8 cellular contexts compared by ENCODE assay signal in the genomic region with DNA sequence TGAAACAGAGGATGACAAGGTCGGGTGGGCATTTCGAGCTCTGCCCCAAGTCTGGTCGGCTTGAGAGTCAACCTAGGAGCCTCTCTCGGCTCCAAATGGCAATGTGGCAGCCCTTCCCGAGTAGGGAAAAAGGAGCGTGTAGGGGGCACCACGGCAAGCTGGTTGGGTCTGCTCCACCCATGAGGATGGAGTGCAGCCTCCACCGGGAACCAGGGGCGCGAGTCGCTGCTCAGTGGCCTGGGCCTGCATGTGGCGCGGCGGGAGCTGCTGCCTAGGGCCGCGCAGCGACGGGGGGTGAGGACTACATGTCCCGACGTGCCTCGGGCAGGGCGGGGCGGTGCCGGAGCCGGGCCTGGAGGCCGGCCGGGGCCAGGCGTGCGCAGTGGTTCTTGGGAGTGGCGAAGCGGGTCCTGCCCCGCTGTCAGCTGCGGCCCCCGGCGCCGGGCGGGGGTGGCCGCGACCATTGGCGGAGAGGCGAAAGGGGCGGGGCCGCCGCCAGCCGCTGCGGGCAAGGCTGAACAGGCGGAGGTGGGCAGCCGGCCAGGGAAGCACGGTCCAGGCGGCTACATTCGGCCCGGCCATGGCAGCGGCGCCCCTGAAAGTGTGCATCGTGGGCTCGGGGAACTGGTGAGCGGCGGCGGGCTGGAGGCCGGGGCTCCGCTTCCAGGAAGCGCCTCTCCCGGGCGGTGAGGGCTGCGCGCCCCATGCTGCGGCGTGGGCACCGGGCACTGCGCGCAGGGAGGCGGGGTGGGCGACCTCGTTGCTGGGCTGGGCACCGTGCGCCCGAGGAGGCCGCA. TPM values are rescaled to one million over a fixed set of nuclear protein-coding genes. Genes with fewer than 3 reads are reported as not detected.
DNase-seq lines count a peak whose midpoint lies in the region; ATAC-seq, FAIRE-seq and TF ChIP-seq lines count a peak whose summit lies in the region.

Gene GPD1L (plus strand): TSS at position 489 of the 797 bp plus-strand sequence. CDS start 92 bp downstream, at position 581.

- DNase-seq in NCI-H1930 (lab: John Stamatoyannopoulos, UW) = peak; percentile 72 to 85
- DNase-seq in T-helper 22 cell (ENCODE audit: low read depth) = peak; percentile 86
- peak; percentile 83 for DNase-seq in astrocyte (ENCODE audit: low read depth)
- peak; percentile 90 for DNase-seq in hepatic stellate cell (ENCODE audit: low spot score)
- DNase-seq in vagina (ENCODE audit: extremely low spot score in 2 of 2) = peak; percentile 95 to 96

- peak; percentile 99 for ATAC-seq in GM18505 (IDR thresholded peaks at IDR 0.05; ENCODE audit: unreplicated experiment)
- ATAC-seq in HG02973 (IDR thresholded peaks at IDR 0.05; ENCODE audit: unreplicated experiment) = peak; percentile 100

- H3K9me3 ChIP-seq in astrocyte (ENCODE audit: insufficient read depth, low read depth, low read length) (peaks cover 3% of the 10 kb centered on the region), vagina (peaks cover 5% of the 10 kb centered on the region)

- intact Hi-C loops in vagina (cut with DNase I) = no loop called here

- H3K27me3 ChIP-seq in astrocyte (ENCODE audit: insufficient read depth, low read length) = no peaks in the 10 kb centered on the region
- no peaks in the 10 kb centered on the region for H3K27me3 ChIP-seq in rectal smooth muscle tissue (ENCODE audit: control insufficient read depth, insufficient read depth, low read length)
- no peaks in the 10 kb centered on the region for H3K27me3 ChIP-seq in vagina

- peaks cover 21% of the 10 kb centered on the region for H3K27me3 Mint-ChIP-seq in astrocyte (ENCODE audit: low read depth, unreplicated experiment)

- peaks cover 6% of the 10 kb centered on the region for H3K4me1 Mint-ChIP-seq in astrocyte (ENCODE audit: low read depth, unreplicated experiment)

- no peaks in the 10 kb centered on the region for H3K36me3 Mint-ChIP-seq in astrocyte (ENCODE audit: low read depth, unreplicated experiment)

- H3K27ac ChIP-seq in astrocyte (ENCODE audit: low read depth, low read length) (no peak within 1 kb of the TSS), rectal smooth muscle tissue (ENCODE audit: low read depth, low read length) (peak within 1 kb of the TSS; percentile 64), vagina (peak within 1 kb of the TSS; percentile 65)

- TF ChIP-seq POLR2A in GM18505 (IDR thresholded peaks at IDR 0.05; ENCODE audit: borderline replicate concordance, extremely low read depth, insufficient read depth, insufficient read length) (peak; percentile 50), vagina (IDR thresholded peaks at IDR 0.05) (no peak)

- no peak for FAIRE-seq in astrocyte (lab: Jason Lieb, UNC)

- peak within 1 kb of the TSS; percentile 64 for H3K4me3 ChIP-seq in astrocyte (ENCODE audit: insufficient read depth, low read depth, low read length)
- peak within 1 kb of the TSS; percentile 79 for H3K4me3 ChIP-seq in rectal smooth muscle tissue (ENCODE audit: low read length)
- peak within 1 kb of the TSS; percentile 83 to 100 for H3K4me3 ChIP-seq in vagina

- peak within 1 kb of the TSS; percentile 94 for H3K4me2 ChIP-seq in astrocyte (ENCODE audit: low read length)

- H3K27ac Mint-ChIP-seq in astrocyte (ENCODE audit: unreplicated experiment) = no peak within 1 kb of the TSS

- H2AFZ ChIP-seq in astrocyte (ENCODE audit: low read depth, low read length) = peak within 1 kb of the TSS; percentile 100

- TF ChIP-seq CTCF in astrocyte (IDR thresholded peaks at IDR 0.05; ENCODE audit: insufficient read depth, low read depth, low read length) (no peak), vagina (IDR thresholded peaks at IDR 0.05) (no peak)

- H3K4me1 ChIP-seq in astrocyte (ENCODE audit: insufficient read depth, low read length) (peaks cover 5% of the 10 kb centered on the region), rectal smooth muscle tissue (ENCODE audit: control insufficient read depth, insufficient read depth, low read length) (no peaks in the 10 kb centered on the region), vagina (peaks cover 44% of the 10 kb centered on the region)

- H3K4me3 Mint-ChIP-seq in astrocyte (ENCODE audit: unreplicated experiment) = peak within 1 kb of the TSS; percentile 96

- no peaks in the 10 kb centered on the region for H3K36me3 ChIP-seq in astrocyte (ENCODE audit: insufficient read depth, low read length)
- no peaks in the 10 kb centered on the region for H3K36me3 ChIP-seq in rectal smooth muscle tissue (ENCODE audit: control insufficient read depth, insufficient read depth, low read length)
- H3K36me3 ChIP-seq in vagina = no peaks in the 10 kb centered on the region

- peaks cover 23% of the 10 kb centered on the region for H3K9me3 Mint-ChIP-seq in astrocyte (ENCODE audit: unreplicated experiment)

- H3K79me2 ChIP-seq in astrocyte (ENCODE audit: insufficient read depth, low read length) = no peaks in the 10 kb centered on the region

- H3K9ac ChIP-seq in astrocyte (ENCODE audit: low read length) (peak within 1 kb of the TSS; percentile 60), rectal smooth muscle tissue (ENCODE audit: low read length) (peak within 1 kb of the TSS; percentile 53)

- no peaks in the 10 kb centered on the region for H4K20me1 ChIP-seq in astrocyte (ENCODE audit: insufficient read depth, low read length)

RNA-seq across cellular contexts. Expression of gene GPD1L, which starts in this region (rescaled TPM):
- 11.0 and 11.2 TPM in 2 replicates for total RNA-seq in astrocyte
- 57.5 TPM for total RNA-seq in vagina
